ENCODE assay signal across 13 cellular contexts in the genomic region with DNA sequence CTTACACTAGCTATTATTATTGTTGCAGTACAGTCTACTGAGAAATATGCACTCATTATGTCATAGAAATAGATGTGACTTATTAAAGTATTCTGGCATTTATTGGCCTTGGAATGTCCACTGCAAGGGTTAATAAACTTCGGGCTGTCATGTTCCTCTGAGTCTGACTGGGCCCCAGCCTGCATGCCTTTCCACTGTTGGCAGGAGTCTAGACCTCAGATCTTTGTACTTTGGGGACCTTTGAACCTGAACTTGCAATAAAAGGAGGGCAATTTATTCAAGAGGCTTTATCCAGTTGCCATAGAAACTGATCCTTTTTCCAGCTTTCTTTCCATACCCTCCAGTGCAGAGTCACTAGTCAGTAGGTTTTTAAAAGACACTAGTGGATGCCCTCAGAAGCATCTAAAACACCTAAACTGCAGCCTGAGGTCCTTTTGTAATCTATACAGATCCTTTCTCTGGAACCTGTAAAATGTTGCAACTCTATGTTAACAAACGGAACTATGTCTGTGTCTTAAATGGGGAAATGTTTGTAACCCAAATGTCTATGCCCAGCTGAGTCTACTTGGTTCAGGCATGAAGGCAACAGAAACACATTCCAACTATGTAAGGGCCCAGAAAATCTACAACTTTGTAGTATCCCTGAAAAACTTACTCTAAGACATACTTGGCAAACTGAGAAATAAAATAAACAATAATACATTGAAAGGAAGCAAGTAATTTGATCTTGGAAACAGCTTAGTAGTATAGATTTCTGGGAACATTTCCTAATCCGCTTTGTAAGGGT. TPM values are rescaled to one million over a fixed set of nuclear protein-coding genes. Genes with fewer than 3 reads are reported as not detected.
A peak's percentile ranks its signal among the peaks of the same experiment; 100 is the strongest.
DNase-seq lines count a peak whose midpoint lies in the region; ATAC-seq and TF ChIP-seq lines count a peak whose summit lies in the region.
"Had no signal": no experiment of that assay in that cellular context is flagged by ENCODE, and none has a peak within 500 bp of the region (broad histone marks: within the 10 kb centered on the region; RNA-seq: fewer than 3 reads in every experiment).

No MANE protein-coding gene starts in this region.

- H3K27me3 ChIP-seq in ACC112 (ENCODE audit: insufficient read depth, low read length) (peaks cover 2% of the 10 kb centered on the region; the same call in 1 of the 2 replicates), mesendoderm (ENCODE audit: insufficient read depth, low read length, poor library complexity) (no peaks in the 10 kb centered on the region)
- H3K27me3 ChIP-seq in CD4-positive, alpha-beta T cell (ENCODE audit: control insufficient read depth, insufficient read depth, low read length), result no peaks in the 10 kb centered on the region

- H3K4ac ChIP-seq in mesendoderm (ENCODE audit: low read depth, low read length), result no peak overlapping the region

- POLR2A ChIA-PET in CD4-positive, alpha-beta T cell (lab: Charles Lee), result no interaction called here

- H3K79me2 ChIP-seq in ACC112 (ENCODE audit: control insufficient read depth, insufficient read depth, low read length, unreplicated experiment) (no peaks in the 10 kb centered on the region), mesendoderm (ENCODE audit: control insufficient read depth, insufficient read depth, low read length) (no peaks in the 10 kb centered on the region)

- H2BK120ac ChIP-seq in mesendoderm (ENCODE audit: low read depth, low read length), result no peak overlapping the region

- H3K18ac ChIP-seq in mesendoderm (ENCODE audit: low read length), result no peak overlapping the region

- H3K27ac ChIP-seq in ACC112 (ENCODE audit: low read depth, low read length) (peak overlapping the region; percentile 59), mesendoderm (ENCODE audit: low read depth, low read length) (no peak overlapping the region)
- H3K27ac ChIP-seq in CD4-positive, alpha-beta T cell (ENCODE audit: low read depth, low read length), result no peak overlapping the region

- no peaks in the 10 kb centered on the region; the same call in 1 of the 2 replicates for H3K27me3 Mint-ChIP-seq in HFFc6 (ENCODE audit: insufficient read depth)
- peaks cover 5% of the 10 kb centered on the region for H3K27me3 Mint-ChIP-seq in brain
- H3K27me3 Mint-ChIP-seq in activated T-helper 2 cell treated with anti-CD3 and anti-CD28 coated beads, Interferon-gamma antibody, Interleukin-2, Interleukin-4, amounts not matched to agents 10 μg/mL and 5 μg/mL and 100 μg/mL, durations not matched to agents 14 hours and 24 hours and 36 hours (ENCODE audit: low read depth), result peaks cover 6% of the 10 kb centered on the region
- H3K27me3 Mint-ChIP-seq in CD4-positive, alpha-beta T cell, result peaks cover 9% of the 10 kb centered on the region

- H3K4me2 ChIP-seq in mesendoderm (ENCODE audit: low read length), result no peak overlapping the region

- H3K56ac ChIP-seq in mesendoderm (ENCODE audit: low read length), result no peak overlapping the region

- WGBS in mesendoderm (ENCODE audit: extremely low coverage, insufficient coverage, low lambda C conversion rate), result no CpG with 5 or more reads among the region's 3 CpGs

- CTCF ChIA-PET in CD4-positive, alpha-beta T cell (lab: Charles Lee), result no interaction called here

- no peak overlapping the region for H4K5ac ChIP-seq in mesendoderm (ENCODE audit: low read length)

- H3K4me1 ChIP-seq in ACC112 (ENCODE audit: control insufficient read depth, insufficient read depth, low read length, unreplicated experiment), result peaks cover 20% of the 10 kb centered on the region
- H3K4me1 ChIP-seq in mesendoderm (ENCODE audit: control insufficient read depth, low read depth, low read length), result no peaks in the 10 kb centered on the region

- DNase-seq in HFFc6 (peak; percentile 51), mesendoderm (peak; percentile 16), HUDEP-2 (lab: John Stamatoyannopoulos, UW; ENCODE audit: unreplicated experiment in 76 of 76) (no peak)
- DNase-seq in activated T-helper 2 cell treated with anti-CD3 and anti-CD28 coated beads, Interferon-gamma antibody, Interleukin-2, Interleukin-4, amounts not matched to agents 10 μg/mL and 5 μg/mL and 100 μg/mL, durations not matched to agents 14 hours and 24 hours and 36 hours (ENCODE audit: low spot score), result no peak
- no peak for DNase-seq in stimulated activated CD4-positive, alpha-beta T cell treated with anti-CD3 and anti-CD28 coated beads, Interleukin-15, amount 100 ng/mL, for 24 hours
- DNase-seq in CD4-positive, alpha-beta T cell, result no peak
- DNase-seq: activated CD8-positive, alpha-beta memory T cell treated with anti-CD3 and anti-CD28 coated beads, Interleukin-2, amount 50 U/mL, for 48 hours; DMS153; effector CD4-positive, alpha-beta T cell; Karpas-422; left cardiac atrium had no signal

- H3K4me1 Mint-ChIP-seq in HFFc6 (ENCODE audit: low read depth) (peaks cover 20% of the 10 kb centered on the region), brain (peaks cover 41% of the 10 kb centered on the region)
- H3K4me1 Mint-ChIP-seq in activated T-helper 2 cell treated with anti-CD3 and anti-CD28 coated beads, Interferon-gamma antibody, Interleukin-2, Interleukin-4, amounts not matched to agents 10 μg/mL and 5 μg/mL and 100 μg/mL, durations not matched to agents 14 hours and 24 hours and 36 hours (ENCODE audit: low read depth), result no peaks in the 10 kb centered on the region
- no peaks in the 10 kb centered on the region for H3K4me1 Mint-ChIP-seq in CD4-positive, alpha-beta T cell (ENCODE audit: low read depth)

- peak overlapping the region; percentile 7 for H2AFZ ChIP-seq in ACC112 (ENCODE audit: low read length, unreplicated experiment)

- H3K36me3 ChIP-seq in ACC112 (ENCODE audit: insufficient read depth, low read length) (no peaks in the 10 kb centered on the region), mesendoderm (ENCODE audit: control insufficient read depth, insufficient read depth, low read length) (no peaks in the 10 kb centered on the region)

- no peak overlapping the region for H4K8ac ChIP-seq in mesendoderm (ENCODE audit: low read depth, low read length)

- H3K4me3 ChIP-seq in ACC112 (ENCODE audit: low read depth, low read length), result no peak overlapping the region
- H3K4me3 ChIP-seq in mesendoderm (ENCODE audit: low read length), result no peak overlapping the region

- no peak overlapping the region for H3K23ac ChIP-seq in mesendoderm (ENCODE audit: low read length)

- no peak overlapping the region for H3K9ac ChIP-seq in mesendoderm (ENCODE audit: low read length)

- H3K36me3 Mint-ChIP-seq in HFFc6 (ENCODE audit: low read depth) (no peaks in the 10 kb centered on the region), brain (no peaks in the 10 kb centered on the region)
- no peaks in the 10 kb centered on the region for H3K36me3 Mint-ChIP-seq in activated T-helper 2 cell treated with anti-CD3 and anti-CD28 coated beads, Interferon-gamma antibody, Interleukin-2, Interleukin-4, amounts not matched to agents 10 μg/mL and 5 μg/mL and 100 μg/mL, durations not matched to agents 14 hours and 24 hours and 36 hours (ENCODE audit: low read depth)
- no peaks in the 10 kb centered on the region for H3K36me3 Mint-ChIP-seq in CD4-positive, alpha-beta T cell (ENCODE audit: low read depth)

- peak overlapping the region; percentile 35 for H3K27ac Mint-ChIP-seq in HFFc6
- H3K27ac Mint-ChIP-seq in brain, result peak overlapping the region in 4 of 5 experiments; percentile 40 to 94 (median 91)
- H3K27ac Mint-ChIP-seq in activated T-helper 2 cell treated with anti-CD3 and anti-CD28 coated beads, Interferon-gamma antibody, Interleukin-2, Interleukin-4, amounts not matched to agents 10 μg/mL and 5 μg/mL and 100 μg/mL, durations not matched to agents 14 hours and 24 hours and 36 hours, result no peak overlapping the region
- no peak overlapping the region for H3K27ac Mint-ChIP-seq in CD4-positive, alpha-beta T cell

- no peak overlapping the region for H2BK5ac ChIP-seq in mesendoderm (ENCODE audit: low read length)

- H3K79me1 ChIP-seq in mesendoderm (ENCODE audit: low read length), result no peaks in the 10 kb centered on the region

- H2AK5ac ChIP-seq in mesendoderm (ENCODE audit: low read length), result no peak overlapping the region

- no peaks in the 10 kb centered on the region for H3K9me3 Mint-ChIP-seq in HFFc6
- H3K9me3 Mint-ChIP-seq in brain, result no peaks in the 10 kb centered on the region
- no peaks in the 10 kb centered on the region for H3K9me3 Mint-ChIP-seq in activated T-helper 2 cell treated with anti-CD3 and anti-CD28 coated beads, Interferon-gamma antibody, Interleukin-2, Interleukin-4, amounts not matched to agents 10 μg/mL and 5 μg/mL and 100 μg/mL, durations not matched to agents 14 hours and 24 hours and 36 hours
- H3K9me3 Mint-ChIP-seq in CD4-positive, alpha-beta T cell, result no peaks in the 10 kb centered on the region

- intact Hi-C loops in activated T-helper 2 cell treated with anti-CD3 and anti-CD28 coated beads, Interferon-gamma antibody, Interleukin-2, Interleukin-4, amounts not matched to agents 10 μg/mL and 5 μg/mL and 100 μg/mL, durations not matched to agents 14 hours and 24 hours and 36 hours (cut with micrococcal nuclease), result no loop called here
- intact Hi-C loops in CD4-positive, alpha-beta T cell (cut with DNase I, micrococcal nuclease), result no loop called here

- TF ChIP-seq CTCF in HFFc6 (IDR thresholded peaks at IDR 0.05) (no peak), brain (conservative IDR thresholded peaks at IDR 0.05) (no peak)
- TF ChIP-seq CTCF in CD4-positive, alpha-beta T cell (IDR thresholded peaks at IDR 0.05), result no peak

- ATAC-seq in CD4-positive, alpha-beta T cell (ENCODE audit: poor library complexity), result no peak

- no peak overlapping the region for H3K4me3 Mint-ChIP-seq in HFFc6
- peak overlapping the region in 3 of 5 experiments; percentile 19 to 72 (median 19) for H3K4me3 Mint-ChIP-seq in brain
- no peak overlapping the region for H3K4me3 Mint-ChIP-seq in activated T-helper 2 cell treated with anti-CD3 and anti-CD28 coated beads, Interferon-gamma antibody, Interleukin-2, Interleukin-4, amounts not matched to agents 10 μg/mL and 5 μg/mL and 100 μg/mL, durations not matched to agents 14 hours and 24 hours and 36 hours (ENCODE audit: low read depth)
- H3K4me3 Mint-ChIP-seq in CD4-positive, alpha-beta T cell, result no peak overlapping the region

- H3K9me3 ChIP-seq in CD4-positive, alpha-beta T cell (ENCODE audit: control insufficient read depth, low read length), result no peaks in the 10 kb centered on the region

- H2BK15ac ChIP-seq in mesendoderm (replicated peaks; ENCODE audit: low read depth), result no peak overlapping the region

RNA-seq across cellular contexts. Expression of gene SOWAHB, which starts 41.6 kb away (rescaled TPM):
- under 1 TPM; 0.09 to 0.14 (median 0.11) TPM for total RNA-seq in HFFc6 (2021; fragmentation: NEBNext Ultra II Directional; extraction: Animal tissue kit (Norgen Biotek cat#: 25700))
- 0.29 TPM for polyA plus RNA-seq in brain (ENCODE audit: insufficient read depth, low read depth, low replicate concordance)
- 0.20 TPM for polyA plus RNA-seq in mesendoderm (2013, experiment 1 of 2)
- polyA plus RNA-seq in mesendoderm (2013, experiment 2 of 2), result 0.15 TPM
- not detected in 2 replicates for total RNA-seq in activated T-helper 2 cell treated with anti-CD3 and anti-CD28 coated beads, Interferon-gamma antibody, Interleukin-2, Interleukin-4, amounts not matched to agents 10 μg/mL and 5 μg/mL and 100 μg/mL, durations not matched to agents 14 hours and 24 hours and 36 hours
- not detected for total RNA-seq in CD4-positive, alpha-beta T cell
- total RNA-seq: left cardiac atrium had no signal

Comparison
In these comparisons a context has a peak if more than half of its experiments do, and no peak if none do; other contexts are left out.
1. DNase-seq: peak in HFFc6 (single experiment) and mesendoderm (single experiment); none in activated T-helper 2 cell treated with anti-CD3 and anti-CD28 coated beads, Interferon-gamma antibody, Interleukin-2, Interleukin-4, amounts not matched to agents 10 μg/mL and 5 μg/mL and 100 μg/mL, durations not matched to agents 14 hours and 24 hours and 36 hours (single experiment), stimulated activated CD4-positive, alpha-beta T cell treated with anti-CD3 and anti-CD28 coated beads, Interleukin-15, amount 100 ng/mL, for 24 hours (single experiment), CD4-positive, alpha-beta T cell (0 of 10) and HUDEP-2 (0 of 76).
2. H3K27ac Mint-ChIP-seq: peak in HFFc6 (single experiment) and brain (4 of 5); none in activated T-helper 2 cell treated with anti-CD3 and anti-CD28 coated beads, Interferon-gamma antibody, Interleukin-2, Interleukin-4, amounts not matched to agents 10 μg/mL and 5 μg/mL and 100 μg/mL, durations not matched to agents 14 hours and 24 hours and 36 hours (single experiment) and CD4-positive, alpha-beta T cell (single experiment).
3. H3K4me3 Mint-ChIP-seq: peak in brain (3 of 5); none in HFFc6 (single experiment), activated T-helper 2 cell treated with anti-CD3 and anti-CD28 coated beads, Interferon-gamma antibody, Interleukin-2, Interleukin-4, amounts not matched to agents 10 μg/mL and 5 μg/mL and 100 μg/mL, durations not matched to agents 14 hours and 24 hours and 36 hours (single experiment) and CD4-positive, alpha-beta T cell (single experiment).